Comparison of ENCODE assay signal across 17 cellular contexts in the genomic region with DNA sequence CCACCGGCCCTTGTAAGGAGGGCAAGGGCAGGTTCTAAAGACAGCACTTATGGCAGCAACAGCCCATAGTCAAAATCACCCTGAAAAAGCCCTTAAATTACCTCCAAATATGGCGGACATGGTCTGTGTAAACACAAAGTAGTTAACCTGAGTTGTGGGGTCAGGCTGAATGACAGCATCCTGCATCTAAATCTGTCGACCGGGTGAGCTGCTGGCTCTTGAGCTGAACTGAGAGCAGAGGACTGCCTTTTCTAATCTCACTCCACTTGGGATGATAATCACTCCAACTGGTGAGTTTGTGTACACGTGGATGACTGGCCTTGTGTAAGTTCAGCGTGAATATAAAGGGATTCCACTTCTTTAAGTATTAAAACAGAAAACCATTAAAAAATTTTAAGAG.
"Had no signal": no experiment of that assay in that cellular context is flagged by ENCODE, and none has a peak within 500 bp of the region (broad histone marks: within the 10 kb centered on the region; RNA-seq: fewer than 3 reads in every experiment).

No MANE protein-coding gene starts in this region.

- DNase-seq: activated CD4-positive, alpha-beta T cell treated with anti-CD3 and anti-CD28 coated beads for 1 hour; activated CD4-positive, alpha-beta T cell treated with anti-CD3 and anti-CD28 coated beads, Interleukin-2, amount 50 U/mL, for 4 hours; activated naive CD4-positive, alpha-beta T cell treated with Interleukin-2 at 50 U/mL for 16 hours; activated T-cell treated with anti-CD3 and anti-CD28 coated beads for 4 hours; foreskin melanocyte; immature natural killer cell; midbrain; stimulated activated CD4-positive, alpha-beta T cell treated with anti-CD3 and anti-CD28 coated beads, Interleukin-12 subunit alpha, Interleukin-12 subunit beta, amount 100 ng/mL, for 4 hours; T-helper 9 cell had no signal

- H3K36me3 Mint-ChIP-seq: stimulated activated effector memory CD8-positive, alpha-beta T cell treated with anti-CD3 and anti-CD28 coated beads, Interleukin-12 subunit alpha, Interleukin-12 subunit beta, amount 100 ng/mL, for 72 hours had no signal

- H3K27ac ChIP-seq: ascending aorta, breast epithelium, epithelial cell of prostate, neural progenitor cell had no signal

- H3K36me3 ChIP-seq: breast epithelium, thyroid gland had no signal

- H3K27me3 ChIP-seq: ascending aorta, breast epithelium, neural progenitor cell, thyroid gland had no signal

- H3K27ac Mint-ChIP-seq: activated T-helper 17 cell treated with anti-CD3 and anti-CD28 coated beads, Interleukin-2, amount 50 U/mL, for 72 hours; neural progenitor cell; stimulated activated effector memory CD8-positive, alpha-beta T cell treated with anti-CD3 and anti-CD28 coated beads, Interleukin-12 subunit alpha, Interleukin-12 subunit beta, amount 100 ng/mL, for 72 hours had no signal

- H3K4me3 Mint-ChIP-seq: activated T-helper 17 cell treated with anti-CD3 and anti-CD28 coated beads, Interleukin-2, amount 50 U/mL, for 72 hours; immature natural killer cell; neural progenitor cell; stimulated activated effector memory CD8-positive, alpha-beta T cell treated with anti-CD3 and anti-CD28 coated beads, Interleukin-12 subunit alpha, Interleukin-12 subunit beta, amount 100 ng/mL, for 72 hours had no signal

- ATAC-seq: activated T-helper 17 cell treated with anti-CD3 and anti-CD28 coated beads, Interleukin-2, amount 50 U/mL, for 72 hours; stimulated activated effector memory CD8-positive, alpha-beta T cell treated with anti-CD3 and anti-CD28 coated beads, Interleukin-12 subunit alpha, Interleukin-12 subunit beta, amount 100 ng/mL, for 72 hours had no signal

- H3K4me1 ChIP-seq: breast epithelium had no signal

- H3K9me3 Mint-ChIP-seq: activated T-helper 17 cell treated with anti-CD3 and anti-CD28 coated beads, Interleukin-2, amount 50 U/mL, for 72 hours; immature natural killer cell; stimulated activated effector memory CD8-positive, alpha-beta T cell treated with anti-CD3 and anti-CD28 coated beads, Interleukin-12 subunit alpha, Interleukin-12 subunit beta, amount 100 ng/mL, for 72 hours had no signal

- H3K9me3 ChIP-seq: ascending aorta, breast epithelium, thyroid gland had no signal

- H3K4me3 ChIP-seq: ascending aorta, breast epithelium, lung, neural progenitor cell, thyroid gland had no signal

- H3K27me3 Mint-ChIP-seq: activated T-helper 17 cell treated with anti-CD3 and anti-CD28 coated beads, Interleukin-2, amount 50 U/mL, for 72 hours had no signal
